Comparison of ENCODE assay signal across 2 cellular contexts in genomic region chr15:72786244-72786641, GRCh38.
TF ChIP-seq lines count a peak whose summit lies in the region.

No MANE protein-coding gene starts in this region.

TF ChIP-seq in SK-N-SH, 30 proteins besides CTCF, POLR2A, EP300 and RAD21 (continued from another document):
- TF ChIP-seq NFIC (IDR thresholded peaks at IDR 0.05; ENCODE audit: borderline replicate concordance) (no peak), FOSL2 (IDR thresholded peaks at IDR 0.05; ENCODE audit: borderline replicate concordance, low read depth) (no peak), REST (IDR thresholded peaks at IDR 0.05; ENCODE audit: low read depth, low read length) (no peak)

TF ChIP-seq in SK-N-SH treated with all-trans-retinoic acid at 6 μM for 48 hours, 23 proteins besides CTCF, POLR2A, EP300 and RAD21 (continued from another document):
- no peak for TF ChIP-seq TOX (CRISPR knock-in tag; IDR thresholded peaks at IDR 0.05; ENCODE audit: borderline replicate concordance)
- TF ChIP-seq PPARA (CRISPR knock-in tag; IDR thresholded peaks at IDR 0.05; ENCODE audit: borderline replicate concordance) = no peak
- TF ChIP-seq CSRNP3 (CRISPR knock-in tag; IDR thresholded peaks at IDR 0.05) = no peak
- no peak for TF ChIP-seq ZNF70 (CRISPR knock-in tag; IDR thresholded peaks at IDR 0.05)
- no peak for TF ChIP-seq TSHZ2 (CRISPR knock-in tag; IDR thresholded peaks at IDR 0.05)
- no peak for TF ChIP-seq ESRRG (CRISPR knock-in tag; IDR thresholded peaks at IDR 0.05)
- no peak for TF ChIP-seq OSR1 (CRISPR knock-in tag; IDR thresholded peaks at IDR 0.05)
- no peak for TF ChIP-seq CSDC2 (CRISPR knock-in tag; IDR thresholded peaks at IDR 0.05)
- TF ChIP-seq ZNF8 (CRISPR knock-in tag; IDR thresholded peaks at IDR 0.05) = no peak
- TF ChIP-seq BACH2 (CRISPR knock-in tag; IDR thresholded peaks at IDR 0.05; ENCODE audit: borderline replicate concordance) = no peak
- no peak for TF ChIP-seq ISL1 (CRISPR knock-in tag; IDR thresholded peaks at IDR 0.05)
- no peak for TF ChIP-seq PATZ1 (CRISPR knock-in tag; IDR thresholded peaks at IDR 0.05; ENCODE audit: borderline replicate concordance)
